In the genomic region with DNA sequence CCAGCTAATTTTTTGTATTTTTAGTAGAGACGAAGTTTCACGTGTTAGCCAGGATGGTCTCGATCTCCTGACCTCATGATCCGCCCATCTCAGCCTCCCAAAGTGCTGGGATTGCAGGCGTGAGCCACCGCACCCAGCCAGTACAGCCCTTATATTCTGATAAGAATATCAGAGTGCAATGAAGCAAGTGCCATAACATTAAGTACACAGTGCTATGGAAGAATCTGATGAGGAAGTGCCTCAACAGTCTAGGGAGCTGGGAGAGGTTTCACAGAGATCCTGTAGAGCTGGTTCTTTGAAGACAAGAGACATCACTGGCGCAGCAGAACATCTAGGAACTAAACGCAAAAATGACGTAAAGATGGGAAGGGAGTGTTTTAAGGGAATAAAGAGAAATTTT, we compare ENCODE assay signal across 1 cellular context.
TF ChIP-seq lines count a peak whose summit lies in the region.

No MANE protein-coding gene starts in this region.

TF ChIP-seq in HepG2, 621 proteins besides CTCF, POLR2A, EP300 and RAD21:
- TF ChIP-seq HDAC1 (CRISPR knock-in tag; IDR thresholded peaks at IDR 0.05) (no peak), GATAD2A (CRISPR knock-in tag; IDR thresholded peaks at IDR 0.05) (no peak), ZSCAN12 (CRISPR knock-in tag; IDR thresholded peaks at IDR 0.05) (no peak), ZNF232 (CRISPR knock-in tag; IDR thresholded peaks at IDR 0.05; ENCODE audit: borderline replicate concordance) (no peak), FOXJ3 (CRISPR knock-in tag; IDR thresholded peaks at IDR 0.05; ENCODE audit: borderline replicate concordance) (no peak), FOXK1 (CRISPR knock-in tag; IDR thresholded peaks at IDR 0.05; ENCODE audit: borderline replicate concordance, low read depth) (no peak), ZNF557 (CRISPR knock-in tag; IDR thresholded peaks at IDR 0.05) (no peak), ZNF235 (CRISPR knock-in tag; IDR thresholded peaks at IDR 0.05; ENCODE audit: borderline replicate concordance) (no peak), ARHGAP35 (CRISPR knock-in tag; IDR thresholded peaks at IDR 0.05; ENCODE audit: borderline replicate concordance) (no peak), ZBTB8A (CRISPR knock-in tag; IDR thresholded peaks at IDR 0.05; ENCODE audit: borderline replicate concordance, low read depth) (no peak), NFKBIZ (CRISPR knock-in tag; IDR thresholded peaks at IDR 0.05) (no peak), SPEN (CRISPR knock-in tag; IDR thresholded peaks at IDR 0.05; ENCODE audit: low read depth) (no peak)
- TF ChIP-seq, protein P1, sequence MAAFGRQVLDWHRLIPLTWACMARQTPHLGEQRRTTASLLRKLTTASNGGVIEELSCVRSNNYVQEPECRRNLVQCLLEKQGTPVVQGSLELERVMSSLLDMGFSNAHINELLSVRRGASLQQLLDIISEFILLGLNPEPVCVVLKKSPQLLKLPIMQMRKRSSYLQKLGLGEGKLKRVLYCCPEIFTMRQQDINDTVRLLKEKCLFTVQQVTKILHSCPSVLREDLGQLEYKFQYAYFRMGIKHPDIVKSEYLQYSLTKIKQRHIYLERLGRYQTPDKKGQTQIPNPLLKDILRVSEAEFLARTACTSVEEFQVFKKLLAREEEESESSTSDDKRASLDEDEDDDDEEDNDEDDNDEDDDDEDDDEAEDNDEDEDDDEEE (CRISPR knock-in tag; IDR thresholded peaks at IDR 0.05), result no peak
- TF ChIP-seq, protein P2, sequence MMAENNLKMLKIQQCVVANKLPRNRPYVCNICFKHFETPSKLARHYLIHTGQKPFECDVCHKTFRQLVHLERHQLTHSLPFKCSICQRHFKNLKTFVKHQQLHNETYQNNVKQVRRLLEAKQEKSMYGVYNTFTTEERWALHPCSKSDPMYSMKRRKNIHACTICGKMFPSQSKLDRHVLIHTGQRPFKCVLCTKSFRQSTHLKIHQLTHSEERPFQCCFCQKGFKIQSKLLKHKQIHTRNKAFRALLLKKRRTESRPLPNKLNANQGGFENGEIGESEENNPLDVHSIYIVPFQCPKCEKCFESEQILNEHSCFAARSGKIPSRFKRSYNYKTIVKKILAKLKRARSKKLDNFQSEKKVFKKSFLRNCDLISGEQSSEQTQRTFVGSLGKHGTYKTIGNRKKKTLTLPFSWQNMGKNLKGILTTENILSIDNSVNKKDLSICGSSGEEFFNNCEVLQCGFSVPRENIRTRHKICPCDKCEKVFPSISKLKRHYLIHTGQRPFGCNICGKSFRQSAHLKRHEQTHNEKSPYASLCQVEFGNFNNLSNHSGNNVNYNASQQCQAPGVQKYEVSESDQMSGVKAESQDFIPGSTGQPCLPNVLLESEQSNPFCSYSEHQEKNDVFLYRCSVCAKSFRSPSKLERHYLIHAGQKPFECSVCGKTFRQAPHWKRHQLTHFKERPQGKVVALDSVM (CRISPR knock-in tag; IDR thresholded peaks at IDR 0.05), result no peak
